Comparison of ENCODE assay signal across 15 cellular contexts in genomic region chr5:57072218-57072892, GRCh38.
"Had no signal": no experiment of that assay in that cellular context is flagged by ENCODE, and none has a peak within 500 bp of the region (broad histone marks: within the 10 kb centered on the region; RNA-seq: fewer than 3 reads in every experiment).

No MANE protein-coding gene starts in this region.

- DNase-seq: activated B cell treated with CpG ODN at 0.5 μM for 24 hours; activated CD4-positive, alpha-beta T cell treated with anti-CD3 and anti-CD28 coated beads for 48 hours; activated CD8-positive, alpha-beta T cell treated with anti-CD3 and anti-CD28 coated beads for 36 hours; activated effector memory CD4-positive, alpha-beta T cell treated with anti-CD3 and anti-CD28 coated beads, Interleukin-2, amount 50 U/mL, for 16 hours; activated T-cell treated with anti-CD3 and anti-CD28 coated beads, Interleukin-2, amount 50 U/mL, for 4 hours; left colon; naive thymus-derived CD8-positive, alpha-beta T cell; posterior cingulate gyrus; small intestine; stimulated activated naive CD8-positive, alpha-beta T cell treated with anti-CD3 and anti-CD28 coated beads, Interleukin-15, Interleukin-2, amounts not matched to agents 100 U/mL and 50 U/mL, for 24 hours; SW 1271; transverse colon had no signal

- H3K4me1 Mint-ChIP-seq: activated B cell treated with CpG ODN at 0.5 μM for 24 hours had no signal

- H3K4me3 ChIP-seq: gastroesophageal sphincter, right atrium auricular region, transverse colon had no signal

- H3K36me3 ChIP-seq: gastroesophageal sphincter, right atrium auricular region, transverse colon had no signal

- H3K4me1 ChIP-seq: gastroesophageal sphincter, right atrium auricular region, transverse colon had no signal

- H3K4me3 Mint-ChIP-seq: activated B cell treated with CpG ODN at 0.5 μM for 24 hours; activated CD8-positive, alpha-beta T cell treated with anti-CD3 and anti-CD28 coated beads for 36 hours; activated T-cell treated with anti-CD3 and anti-CD28 coated beads, Interleukin-2, amount 50 U/mL, for 4 hours; naive thymus-derived CD8-positive, alpha-beta T cell had no signal

- H3K27me3 ChIP-seq: right atrium auricular region, transverse colon had no signal

- H3K27ac Mint-ChIP-seq: activated B cell treated with CpG ODN at 0.5 μM for 24 hours; activated CD8-positive, alpha-beta T cell treated with anti-CD3 and anti-CD28 coated beads for 36 hours; activated naive CD4-positive, alpha-beta T cell treated with anti-CD3 and anti-CD28 coated beads, Interleukin-2, amount 50 U/mL, for 72 hours; naive thymus-derived CD8-positive, alpha-beta T cell had no signal

- H3K27ac ChIP-seq: gastroesophageal sphincter, right atrium auricular region, transverse colon had no signal

- ATAC-seq: activated CD8-positive, alpha-beta T cell treated with anti-CD3 and anti-CD28 coated beads for 36 hours; activated naive CD4-positive, alpha-beta T cell treated with anti-CD3 and anti-CD28 coated beads, Interleukin-2, amount 50 U/mL, for 72 hours; activated T-cell treated with anti-CD3 and anti-CD28 coated beads, Interleukin-2, amount 50 U/mL, for 4 hours; gastroesophageal sphincter; left colon; naive thymus-derived CD8-positive, alpha-beta T cell; stimulated activated naive CD8-positive, alpha-beta T cell treated with anti-CD3 and anti-CD28 coated beads, Interleukin-15, Interleukin-2, amounts not matched to agents 100 U/mL and 50 U/mL, for 24 hours had no signal
